ENCODE assay signal across 13 cellular contexts in genomic region chr3:187725653-187726370, GRCh38. TPM values are rescaled to one million over a fixed set of nuclear protein-coding genes. Genes with fewer than 3 reads are reported as not detected.
"Had no signal": no experiment of that assay in that cellular context is flagged by ENCODE, and none has a peak within 500 bp of the region (broad histone marks: within the 10 kb centered on the region; RNA-seq: fewer than 3 reads in every experiment).

No MANE protein-coding gene starts in this region.

- H3K27me3 ChIP-seq: ovary, tibial nerve had no signal

- H3K4me3 ChIP-seq: ovary, smooth muscle cell, tibial nerve had no signal

- H3K9me3 ChIP-seq: ovary, tibial nerve had no signal

- H3K36me3 ChIP-seq: ovary had no signal

- DNase-seq: activated CD4-positive, alpha-beta T cell treated with anti-CD3 and anti-CD28 coated beads, Interleukin-2, amount 50 U/mL, for 1 hour; activated T-cell treated with anti-CD3 and anti-CD28 coated beads for 4 hours; anterior cingulate cortex; hippocampal formation; kidney glomerular epithelial cell; ovary had no signal

- H3K27ac ChIP-seq: ovary had no signal

- H3K4me2 ChIP-seq: smooth muscle cell had no signal

RNA-seq across cellular contexts. Expression of gene RTP2, which starts 23.5 kb away (rescaled TPM):
- total RNA-seq: activated CD8-positive, alpha-beta memory T cell treated with anti-CD3 and anti-CD28 coated beads for 36 hours; glomerular endothelial cell; lower leg skin; ovary; smooth muscle cell; T-helper 2 cell treated with Interferon-gamma antibody and Interleukin-4, amounts not matched to agents 100 ng/mL and 5 ng/mL, for 36 hours; tibial nerve had no signal
- polyA plus RNA-seq: neural cell, ovary, smooth muscle cell had no signal

RNA-seq across cellular contexts. Expression of gene SST, which starts 55.6 kb away (rescaled TPM):
- total RNA-seq: activated CD8-positive, alpha-beta memory T cell treated with anti-CD3 and anti-CD28 coated beads for 36 hours; glomerular endothelial cell; lower leg skin; smooth muscle cell; T-helper 2 cell treated with Interferon-gamma antibody and Interleukin-4, amounts not matched to agents 100 ng/mL and 5 ng/mL, for 36 hours; tibial nerve had no signal
- polyA plus RNA-seq: smooth muscle cell had no signal
